Comparison of ENCODE assay signal across 12 cellular contexts in the genomic region with DNA sequence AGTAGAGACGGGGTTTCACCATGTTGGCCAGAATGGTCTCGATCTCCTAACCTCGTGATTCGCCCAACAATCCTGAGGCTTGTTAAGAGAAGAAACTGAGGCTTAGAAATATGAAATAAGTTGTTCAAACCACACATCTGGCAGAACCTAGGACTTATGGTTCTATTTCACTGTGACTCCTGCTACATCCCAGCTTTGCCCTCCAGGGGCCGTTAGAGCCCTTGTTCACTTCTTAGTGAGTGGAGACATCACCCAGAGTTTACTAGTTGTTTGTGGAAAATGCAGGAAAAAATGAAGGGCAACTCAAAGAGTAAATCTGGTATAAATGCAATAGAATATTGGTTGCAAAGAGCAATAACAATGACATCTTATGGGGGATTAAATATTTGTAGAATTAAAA. TPM values are rescaled to one million over a fixed set of nuclear protein-coding genes. Genes with fewer than 3 reads are reported as not detected.
DNase-seq lines count a peak whose midpoint lies in the region; ATAC-seq, FAIRE-seq and TF ChIP-seq lines count a peak whose summit lies in the region.
"Had no signal": no experiment of that assay in that cellular context is flagged by ENCODE, and none has a peak within 500 bp of the region (broad histone marks: within the 10 kb centered on the region; RNA-seq: fewer than 3 reads in every experiment).

No MANE protein-coding gene starts in this region.

- H3K27me3 Mint-ChIP-seq in astrocyte (ENCODE audit: low read depth, unreplicated experiment) = no peaks in the 10 kb centered on the region

- ATAC-seq in foreskin keratinocyte = peak; percentile 32
- no peak for ATAC-seq in GM21723 (IDR thresholded peaks at IDR 0.05; ENCODE audit: unreplicated experiment)
- no peak for ATAC-seq in HG02763 (IDR thresholded peaks at IDR 0.05; ENCODE audit: unreplicated experiment)
- ATAC-seq: activated CD8-positive, alpha-beta memory T cell treated with anti-CD3 and anti-CD28 coated beads, Interleukin-2, amount 10 ng/mL, durations not matched to agents 7 days and 5 days had no signal

- H2AFZ ChIP-seq in astrocyte (ENCODE audit: low read depth, low read length) = no peak overlapping the region

- no peak overlapping the region for H3K4me3 ChIP-seq in astrocyte (ENCODE audit: insufficient read depth, low read depth, low read length)

- H3K9me3 Mint-ChIP-seq in astrocyte (ENCODE audit: unreplicated experiment) = no peaks in the 10 kb centered on the region

- H3K4me2 ChIP-seq in astrocyte (ENCODE audit: low read length) = no peak overlapping the region

- no peaks in the 10 kb centered on the region for H3K4me1 Mint-ChIP-seq in astrocyte (ENCODE audit: low read depth, unreplicated experiment)
- H3K4me1 Mint-ChIP-seq: activated CD8-positive, alpha-beta memory T cell treated with anti-CD3 and anti-CD28 coated beads, Interleukin-2, amount 10 ng/mL, durations not matched to agents 7 days and 5 days had no signal

- no peak overlapping the region for H3K4me3 Mint-ChIP-seq in astrocyte (ENCODE audit: unreplicated experiment)
- H3K4me3 Mint-ChIP-seq: activated CD8-positive, alpha-beta memory T cell treated with anti-CD3 and anti-CD28 coated beads, Interleukin-2, amount 10 ng/mL, durations not matched to agents 7 days and 5 days had no signal

- H3K9ac ChIP-seq in astrocyte (ENCODE audit: low read length) = no peak overlapping the region

- H3K4me1 ChIP-seq in astrocyte (ENCODE audit: insufficient read depth, low read length) (no peaks in the 10 kb centered on the region), foreskin keratinocyte (no peaks in the 10 kb centered on the region)

- H3K36me3 Mint-ChIP-seq in astrocyte (ENCODE audit: low read depth, unreplicated experiment) = no peaks in the 10 kb centered on the region
- H3K36me3 Mint-ChIP-seq: activated CD8-positive, alpha-beta memory T cell treated with anti-CD3 and anti-CD28 coated beads, Interleukin-2, amount 10 ng/mL, durations not matched to agents 7 days and 5 days had no signal

- FAIRE-seq in astrocyte (lab: Jason Lieb, UNC) = no peak

- H3K27ac Mint-ChIP-seq in astrocyte (ENCODE audit: unreplicated experiment) = no peak overlapping the region
- H3K27ac Mint-ChIP-seq: activated CD8-positive, alpha-beta memory T cell treated with anti-CD3 and anti-CD28 coated beads, Interleukin-2, amount 10 ng/mL, durations not matched to agents 7 days and 5 days had no signal

- peak; percentile 8 for DNase-seq in CD1c-positive myeloid dendritic cell (ENCODE audit: extremely low spot score)
- peak; percentile 15 for DNase-seq in HuH-7 (ENCODE audit: low spot score)
- no peak for DNase-seq in astrocyte (ENCODE audit: low read depth)
- DNase-seq in foreskin keratinocyte = no peak
- no peak for DNase-seq in activated CD8-positive, alpha-beta memory T cell treated with anti-CD3 and anti-CD28 coated beads, Interleukin-2, amount 50 U/mL, for 48 hours
- no peak for DNase-seq in GOT3 (lab: John Stamatoyannopoulos, UW)
- DNase-seq: activated CD8-positive, alpha-beta memory T cell treated with anti-CD3 and anti-CD28 coated beads, Interleukin-2, amount 10 ng/mL, durations not matched to agents 7 days and 5 days; amygdala; NCI-H2081 treated with DMSO at 0.1 percent for 48 hours had no signal

- TF ChIP-seq CTCF in astrocyte (IDR thresholded peaks at IDR 0.05; ENCODE audit: insufficient read depth, low read depth, low read length) (peak; percentile 14), foreskin keratinocyte (conservative IDR thresholded peaks at IDR 0.05) (peak; percentile 61)

- H3K9me3 ChIP-seq in astrocyte (ENCODE audit: insufficient read depth, low read depth, low read length) = no peaks in the 10 kb centered on the region

- H3K27me3 ChIP-seq in astrocyte (ENCODE audit: insufficient read depth, low read length) (no peaks in the 10 kb centered on the region), foreskin keratinocyte (no peaks in the 10 kb centered on the region)

- peaks cover 5% of the 10 kb centered on the region for H3K79me2 ChIP-seq in astrocyte (ENCODE audit: insufficient read depth, low read length)

- no peaks in the 10 kb centered on the region for H3K36me3 ChIP-seq in astrocyte (ENCODE audit: insufficient read depth, low read length)

- no peaks in the 10 kb centered on the region for H4K20me1 ChIP-seq in astrocyte (ENCODE audit: insufficient read depth, low read length)

- H3K27ac ChIP-seq in astrocyte (ENCODE audit: low read depth, low read length) (no peak overlapping the region), foreskin keratinocyte (no peak overlapping the region)

RNA-seq across cellular contexts. Expression of a gene that starts 43.9 kb away (rescaled TPM):
- total RNA-seq in astrocyte = 28.1 and 42.8 TPM in 2 replicates
- 13.2 and 16.7 TPM in 2 replicates for total RNA-seq in foreskin keratinocyte
- 13.1 and 14.9 TPM in 2 replicates for polyA plus RNA-seq in foreskin keratinocyte
- total RNA-seq: activated CD8-positive, alpha-beta memory T cell treated with anti-CD3 and anti-CD28 coated beads, Interleukin-2, amount 10 ng/mL, durations not matched to agents 7 days and 5 days; T-helper 2 cell treated with Interferon-gamma antibody and Interleukin-4, amounts not matched to agents 100 ng/mL and 5 ng/mL, for 36 hours had no signal

Comparison
In these comparisons a context has a peak if more than half of its experiments do, and no peak if none do; other contexts are left out.
1. DNase-seq: peak in CD1c-positive myeloid dendritic cell (single experiment) and HuH-7 (single experiment); none in astrocyte (single experiment), foreskin keratinocyte (0 of 2), activated CD8-positive, alpha-beta memory T cell treated with anti-CD3 and anti-CD28 coated beads, Interleukin-2, amount 50 U/mL, for 48 hours (single experiment) and GOT3 (single experiment).